Comparison of ENCODE assay signal across 18 cellular contexts in genomic region chr2:33202641-33203345, GRCh38.
DNase-seq lines count a peak whose midpoint lies in the region; ATAC-seq, FAIRE-seq and TF ChIP-seq lines count a peak whose summit lies in the region.
"Had no signal": no experiment of that assay in that cellular context is flagged by ENCODE, and none has a peak within 500 bp of the region (broad histone marks: within the 10 kb centered on the region; RNA-seq: fewer than 3 reads in every experiment).

No MANE protein-coding gene starts in this region.

- H3K4me2 ChIP-seq in A549 (no peak overlapping the region), neuronal stem cell (ENCODE audit: insufficient read depth, low read length, poor library complexity, severe bottlenecking) (no peak overlapping the region)
- H3K4me2 ChIP-seq: GM23338 had no signal

- no peaks in the 10 kb centered on the region for H3K79me1 ChIP-seq in neuronal stem cell (ENCODE audit: low read depth, low read length)

- H3K4ac ChIP-seq in neuronal stem cell (ENCODE audit: low read length) = no peak overlapping the region

- H3K4me3 ChIP-seq in A549 = no peak overlapping the region
- no peak overlapping the region for H3K4me3 ChIP-seq in heart right ventricle
- H3K4me3 ChIP-seq in neuronal stem cell (ENCODE audit: low read length in 2 of 2) = no peak overlapping the region
- H3K4me3 ChIP-seq: GM23338, K562, SJCRH30 had no signal

- ATAC-seq in A549 = peak; percentile 34 to 52; a peak in 2 of 6 replicates
- peak in 5 of 8 donors; percentile 42 to 65 (median 49) for ATAC-seq in heart right ventricle
- ATAC-seq in HG02763 (IDR thresholded peaks at IDR 0.05; ENCODE audit: unreplicated experiment) = no peak
- ATAC-seq: GM23338, K562 had no signal

- no peaks in the 10 kb centered on the region for H3K4me1 ChIP-seq in A549
- peaks cover 0 to 21% (median 3%) of the 10 kb centered on the region in 9 donors for H3K4me1 ChIP-seq in heart right ventricle
- H3K4me1 ChIP-seq in neuronal stem cell (ENCODE audit: control insufficient read depth in 2 of 2, insufficient read depth in 1 of 2, low read depth in 1 of 2, low read length in 2 of 2) = no peaks in the 10 kb centered on the region
- H3K4me1 ChIP-seq: SJCRH30 had no signal

- peak overlapping the region; percentile 61 for H3K9ac ChIP-seq in neuronal stem cell (ENCODE audit: low read depth, low read length, poor library complexity)

- no peak overlapping the region for H2BK15ac ChIP-seq in neuronal stem cell (ENCODE audit: low read length)

- H3K18ac ChIP-seq in neuronal stem cell (ENCODE audit: low read length) = peak overlapping the region; percentile 55

- no peak for TF ChIP-seq EP300 in A549 (IDR thresholded peaks at IDR 0.05)

- intact Hi-C loops in heart right ventricle (cut with DNase I) = no loop called here

- no peaks in the 10 kb centered on the region for H3K27me3 ChIP-seq in heart right ventricle
- no peaks in the 10 kb centered on the region for H3K27me3 ChIP-seq in neuronal stem cell (ENCODE audit: control insufficient read depth in 3 of 3, insufficient read depth in 3 of 3, low read depth in 1 of 3, low read length in 3 of 3)
- H3K27me3 ChIP-seq: SJCRH30 had no signal

- no peaks in the 10 kb centered on the region for H3K36me3 ChIP-seq in heart right ventricle
- peaks cover 0 to 2% of the 10 kb centered on the region in 2 donors for H3K36me3 ChIP-seq in neuronal stem cell (replicated peaks in 1 of 2; ENCODE audit: control insufficient read depth in 2 of 2, insufficient read depth in 2 of 2, low read length in 2 of 2)

- TF ChIP-seq POLR2A in A549 (IDR thresholded peaks at IDR 0.05; ENCODE audit: low read length) = no peak
- no peak for TF ChIP-seq POLR2A in H54 (IDR thresholded peaks at IDR 0.05; ENCODE audit: low read depth, low read length)

- H4K91ac ChIP-seq in neuronal stem cell (ENCODE audit: low read depth, low read length, poor library complexity) = no peak overlapping the region

- H2BK12ac ChIP-seq in neuronal stem cell (ENCODE audit: low read length) = no peak overlapping the region

- FAIRE-seq in A549 (lab: Jason Lieb, UNC) (no peak), H54 (lab: Jason Lieb, UNC) (no peak)
- FAIRE-seq: G401.6, GM12891, K562, RCC 7860 had no signal

- DNase-seq in A549 (ENCODE audit: low read depth in 1 of 2, low spot score in 1 of 2) (no peak), NCI-H524 treated with DMSO at 0.1 percent for 48 hours (lab: John Stamatoyannopoulos, UW) (peak; percentile 60), heart right ventricle (no peak), neuronal stem cell (ENCODE audit: low spot score) (no peak), retina (no peak), NCI-H187 treated with DMSO at 0.1 percent for 48 hours (lab: John Stamatoyannopoulos, UW) (no peak), H54 (ENCODE audit: insufficient read length, low spot score) (no peak)
- DNase-seq: ACHN; CD4-positive, CD25-positive, alpha-beta regulatory T cell; NCI-H1092; SJCRH30 had no signal

- WGBS in A549 (ENCODE audit: missing lambda C conversion rate) = 93% methylated on average over 6 of the region's 6 CpGs
- WGBS in heart right ventricle, 2 donors = 55 to 60% methylated on average over 6 of the region's 6 CpGs
- no CpG with 5 or more reads among the region's 6 CpGs for WGBS in neuronal stem cell (ENCODE audit: extremely low coverage in 2 of 2, insufficient read length in 2 of 2, insufficient replicate concordance in 1 of 2), 2 donors

- H2BK120ac ChIP-seq in neuronal stem cell (ENCODE audit: low read depth, low read length) = no peak overlapping the region

- TF ChIP-seq RAD21 in A549 (conservative IDR thresholded peaks at IDR 0.05 in 1 of 2, IDR thresholded peaks at IDR 0.05 in 1 of 2) = no peak

- H2AFZ ChIP-seq in neuronal stem cell (ENCODE audit: low read length) = no peak overlapping the region
- H2AFZ ChIP-seq: GM23338 had no signal

- H3K27ac ChIP-seq in A549 = no peak overlapping the region
- H3K27ac ChIP-seq in heart right ventricle = peak overlapping the region in 3 of 10 donors; percentile 19 to 67 (median 35)
- H3K27ac ChIP-seq in neuronal stem cell (replicated peaks; ENCODE audit: low read length) = no peak overlapping the region
- H3K27ac ChIP-seq: HL-60, SJCRH30 had no signal

- CTCF ChIA-PET in A549 (lab: Yijun Ruan, JAX) = interaction anchor here (0.6 kb wide), 1 partner anchor 68 kb away, joined by 3 read pairs; no protein-coding TSS in a partner anchor

- H3K14ac ChIP-seq in neuronal stem cell (ENCODE audit: low read length) = no peak overlapping the region

- H4K8ac ChIP-seq in neuronal stem cell (ENCODE audit: low read depth, low read length) = no peak overlapping the region

- POLR2A ChIA-PET in A549 (lab: Yijun Ruan, JAX) = interaction anchor here (1.2 kb wide), 1 partner anchor 9 kb away, joined by 3 read pairs; no protein-coding TSS in a partner anchor

- TF ChIP-seq CTCF in A549 (IDR thresholded peaks at IDR 0.05) (no peak), heart right ventricle (IDR thresholded peaks at IDR 0.05) (no peak)

- no peak overlapping the region for H2AK5ac ChIP-seq in neuronal stem cell (ENCODE audit: low read depth, low read length)

- no peak overlapping the region for H2BK5ac ChIP-seq in neuronal stem cell (ENCODE audit: low read length)

- H3K9me3 ChIP-seq in A549 (no peaks in the 10 kb centered on the region), heart right ventricle (peaks cover 0 to 3% (median 0%) of the 10 kb centered on the region in 11 donors), neuronal stem cell (replicated peaks in 1 of 2; ENCODE audit: control insufficient read depth in 2 of 2, insufficient read depth in 1 of 2, low read depth in 1 of 2, low read length in 2 of 2) (no peaks in the 10 kb centered on the region)

- no peak overlapping the region for H3K23ac ChIP-seq in neuronal stem cell (ENCODE audit: low read depth, low read length, poor library complexity)

TF ChIP-seq in A549, 52 proteins besides CTCF, POLR2A, EP300 and RAD21:
- no peak for TF ChIP-seq ZC3H11A (IDR thresholded peaks at IDR 0.05)
- TF ChIP-seq MAFK (IDR thresholded peaks at IDR 0.05; ENCODE audit: partially characterized antibody) = no peak
- TF ChIP-seq NFE2L2 (conservative IDR thresholded peaks at IDR 0.05; ENCODE audit: low read length) = no peak
- no peak for TF ChIP-seq RNF2 (IDR thresholded peaks at IDR 0.05; ENCODE audit: borderline replicate concordance, low read depth)
- no peak for TF ChIP-seq ZFP36 (IDR thresholded peaks at IDR 0.05; ENCODE audit: borderline replicate concordance, partially characterized antibody)
- TF ChIP-seq RARB (CRISPR knock-in tag; IDR thresholded peaks at IDR 0.05) = no peak
- no peak for TF ChIP-seq CHD2 (IDR thresholded peaks at IDR 0.05; ENCODE audit: low read length, partially characterized antibody)
- TF ChIP-seq POLR2AphosphoS2 (conservative IDR thresholded peaks at IDR 0.05; ENCODE audit: low read length) = no peak
- no peak for TF ChIP-seq NR3C1 (IDR thresholded peaks at IDR 0.05)
- no peak for TF ChIP-seq REST (IDR thresholded peaks at IDR 0.05)
- TF ChIP-seq KDM1A (IDR thresholded peaks at IDR 0.05; ENCODE audit: low read depth) = no peak
- TF ChIP-seq HMGXB4 (CRISPR knock-in tag; IDR thresholded peaks at IDR 0.05; ENCODE audit: borderline replicate concordance) = no peak
